In the genomic region with DNA sequence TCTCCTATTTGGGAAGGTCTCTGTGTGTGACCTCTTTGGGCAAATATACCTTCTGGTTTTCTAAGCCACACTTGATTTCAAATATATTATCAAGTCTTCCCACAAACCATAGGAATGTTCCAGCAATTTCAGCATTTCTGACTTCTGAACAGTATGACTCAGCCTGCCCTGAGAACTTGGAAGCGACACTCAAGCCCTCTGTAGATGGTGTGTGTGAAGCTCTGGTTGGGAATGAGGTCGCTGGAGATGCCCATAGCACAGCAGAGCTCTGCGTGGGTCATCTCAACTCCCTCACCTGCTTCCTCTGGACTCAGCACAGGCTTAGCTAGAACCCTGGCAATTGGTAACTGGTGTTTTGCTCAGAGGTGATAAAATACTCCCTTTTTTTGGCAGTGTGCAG, we compare ENCODE assay signal across 11 cellular contexts.
DNase-seq lines count a peak whose midpoint lies in the region; ATAC-seq and TF ChIP-seq lines count a peak whose summit lies in the region.
"Had no signal": no experiment of that assay in that cellular context is flagged by ENCODE, and none has a peak within 500 bp of the region (broad histone marks: within the 10 kb centered on the region; RNA-seq: fewer than 3 reads in every experiment).

No MANE protein-coding gene starts in this region.

- H3K4me3 ChIP-seq in retinal pigment epithelial cell (ENCODE audit: low read length): no peak overlapping the region
- H3K4me3 ChIP-seq: suprapubic skin had no signal

- no peak for TF ChIP-seq CTCF in retinal pigment epithelial cell (conservative IDR thresholded peaks at IDR 0.05; ENCODE audit: low read depth, low read length)

- ATAC-seq in HG03095 (IDR thresholded peaks at IDR 0.05; ENCODE audit: unreplicated experiment) (no peak), HG02623 (IDR thresholded peaks at IDR 0.05; ENCODE audit: unreplicated experiment) (no peak)
- ATAC-seq: activated CD8-positive, alpha-beta T cell treated with anti-CD3 and anti-CD28 coated beads for 36 hours had no signal

- DNase-seq in EL (peak; percentile 91), SW480 (ENCODE audit: low spot score) (peak; percentile 26), foreskin melanocyte (peak; percentile 20), retinal pigment epithelial cell (ENCODE audit: low read depth) (peak; percentile 58), pons (ENCODE audit: low spot score) (no peak), superior temporal gyrus (ENCODE audit: extremely low spot score) (no peak)
- DNase-seq: activated CD8-positive, alpha-beta T cell treated with anti-CD3 and anti-CD28 coated beads for 36 hours; kidney had no signal

Comparison
In these comparisons a context has a peak if more than half of its experiments do, and no peak if none do; other contexts are left out.
1. DNase-seq: peak in EL (single experiment), SW480 (single experiment), foreskin melanocyte (single experiment) and retinal pigment epithelial cell (single experiment); none in pons (single experiment) and superior temporal gyrus (single experiment).